ENCODE assay signal across 8 cellular contexts in the genomic region with DNA sequence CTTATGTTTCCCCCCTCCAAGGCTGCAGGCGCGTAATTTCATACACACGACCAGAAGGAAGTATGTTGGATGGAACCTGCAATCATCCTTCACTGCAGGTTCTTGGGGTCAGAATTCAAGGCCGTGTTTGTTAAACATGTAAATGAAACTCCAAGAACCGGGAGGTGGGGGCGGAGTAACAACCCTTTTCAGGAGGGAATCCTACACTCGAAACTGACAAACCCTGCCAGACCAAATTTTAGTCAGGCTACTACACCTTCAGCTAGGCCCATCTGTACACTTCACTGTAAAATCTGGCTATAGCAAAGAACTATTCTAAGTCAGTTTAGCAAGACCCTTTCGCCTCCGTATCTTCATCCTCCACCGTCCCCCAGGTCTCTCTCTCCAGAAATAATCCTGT. TPM values are rescaled to one million over a fixed set of nuclear protein-coding genes. Genes with fewer than 3 reads are reported as not detected.
DNase-seq lines count a peak whose midpoint lies in the region; ATAC-seq and TF ChIP-seq lines count a peak whose summit lies in the region.

No MANE protein-coding gene starts in this region.

- H3K4me1 ChIP-seq in H9 (ENCODE audit: insufficient read depth, low read length) (peaks cover 8% of the 10 kb centered on the region; the same call in 1 of the 2 replicates), gastroesophageal sphincter (peaks cover 5 to 19% (median 9%) of the 10 kb centered on the region in 3 donors), skeletal muscle tissue (ENCODE audit: control insufficient read depth in 3 of 3, insufficient read depth in 3 of 3, low read length in 3 of 3) (peaks cover 7 to 15% (median 13%) of the 10 kb centered on the region in 3 donors)

- no peaks in the 10 kb centered on the region for H3K79me1 ChIP-seq in H9 (ENCODE audit: insufficient read depth, low read depth, low read length, poor library complexity, severe bottlenecking)

- H4K20me1 ChIP-seq in H9 (ENCODE audit: control insufficient read depth, insufficient read depth, insufficient read length), result no peaks in the 10 kb centered on the region

- peak overlapping the region; percentile 97 to 98 for H3K4me3 Mint-ChIP-seq in H9

- no peak overlapping the region for H3K14ac ChIP-seq in H9 (ENCODE audit: insufficient read depth, low read length)

- H3K27ac ChIP-seq in H9 (ENCODE audit: insufficient read length, low read depth, low read length) (no peak overlapping the region), SK-N-MC (no peak overlapping the region), gastroesophageal sphincter (peak overlapping the region in 3 of 4 donors; percentile 83 to 87 (median 84)), skeletal muscle tissue (ENCODE audit: low read depth, low read length) (no peak overlapping the region)

- H3K9me3 ChIP-seq in H9 (ENCODE audit: control insufficient read depth, low read depth, low read length) (no peaks in the 10 kb centered on the region), SK-N-MC (ENCODE audit: low read depth, low read length) (no peaks in the 10 kb centered on the region), gastroesophageal sphincter (no peaks in the 10 kb centered on the region), skeletal muscle tissue (ENCODE audit: control insufficient read depth in 3 of 3, low read length in 3 of 3) (peaks cover 0 to 2% (median 0%) of the 10 kb centered on the region in 3 donors)

- no peak overlapping the region for H2AFZ ChIP-seq in H9 (ENCODE audit: low read length)

- no peaks in the 10 kb centered on the region; the same call in 1 of the 2 replicates for H3K27me3 Mint-ChIP-seq in H9 (ENCODE audit: low read depth)

- no peak overlapping the region for H2BK15ac ChIP-seq in H9 (ENCODE audit: low read depth, low read length)

- H4K91ac ChIP-seq in H9 (ENCODE audit: insufficient read length, low read depth, low read length), result no peak overlapping the region

- intact Hi-C loops in lower leg skin (cut with DNase I; ENCODE audit: low total_unique reads), result no loop called here

- H4K5ac ChIP-seq in H9 (ENCODE audit: insufficient read length, low read depth, low read length), result no peak overlapping the region

- H2BK12ac ChIP-seq in H9 (ENCODE audit: insufficient read length, low read depth, low read length), result no peak overlapping the region

- no peak for ATAC-seq in gastroesophageal sphincter

- H3T11ph ChIP-seq in H9 (ENCODE audit: low read length), result peak overlapping the region; percentile 3

- H3K18ac ChIP-seq in H9 (ENCODE audit: insufficient read length, low read depth, low read length), result no peak overlapping the region

- peaks cover 5% of the 10 kb centered on the region for H3K23me2 ChIP-seq in H9 (ENCODE audit: insufficient read length, low read depth, low read length, poor library complexity, severe bottlenecking)

- H2BK20ac ChIP-seq in H9 (ENCODE audit: low read depth, low read length, poor library complexity, severe bottlenecking), result no peak overlapping the region

- H3K4me1 Mint-ChIP-seq in H9, result peaks cover 27 to 29% of the 10 kb centered on the region in 2 experiments

- no peak overlapping the region for H2BK120ac ChIP-seq in H9 (ENCODE audit: low read depth, low read length, poor library complexity, severe bottlenecking)

- peak overlapping the region; percentile 11 for H3K9ac ChIP-seq in H9 (ENCODE audit: extremely low read depth, insufficient read length, low read length)
- H3K9ac ChIP-seq in SK-N-MC (ENCODE audit: insufficient read length), result no peak overlapping the region
- peak overlapping the region; percentile 78 to 86 (median 86) for H3K9ac ChIP-seq in skeletal muscle tissue (ENCODE audit: low read depth in 1 of 3, low read length in 3 of 3)

- no peak overlapping the region for H3K4ac ChIP-seq in H9 (ENCODE audit: low read depth, low read length)

- no peaks in the 10 kb centered on the region for H3K27me3 ChIP-seq in H9 (ENCODE audit: insufficient read depth, low read length)
- no peaks in the 10 kb centered on the region for H3K27me3 ChIP-seq in gastroesophageal sphincter
- no peaks in the 10 kb centered on the region for H3K27me3 ChIP-seq in skeletal muscle tissue (ENCODE audit: control insufficient read depth in 3 of 3, insufficient read depth in 3 of 3, low read length in 3 of 3)

- DNase-seq in H9 (no peak), SK-N-MC (ENCODE audit: low read depth, low spot score) (no peak), mesenteric fat pad (ENCODE audit: low spot score) (no peak), lower leg skin (ENCODE audit: low spot score in 2 of 2) (no peak), NCI-H345 treated with DMSO at 0.1 percent for 48 hours (lab: John Stamatoyannopoulos, UW; ENCODE audit: unreplicated experiment) (no peak)
- DNase-seq in stimulated activated naive CD4-positive, alpha-beta T cell treated with Interleukin-2 at 50 U/mL for 16 hours (lab: John Stamatoyannopoulos, UW), result no peak

- peak overlapping the region; percentile 64 for H3K4me2 ChIP-seq in H9 (ENCODE audit: insufficient read depth, insufficient read length, low read length)

- no peak for TF ChIP-seq CTCF in H9 (conservative IDR thresholded peaks at IDR 0.05)
- TF ChIP-seq CTCF in gastroesophageal sphincter (IDR thresholded peaks at IDR 0.05), result no peak
- TF ChIP-seq CTCF in lower leg skin (IDR thresholded peaks at IDR 0.05), result no peak

- H3K36me3 ChIP-seq in SK-N-MC (ENCODE audit: insufficient read depth, low read length), result no peaks in the 10 kb centered on the region
- H3K36me3 ChIP-seq in gastroesophageal sphincter, result peaks cover 0 to 11% of the 10 kb centered on the region in 2 donors
- peaks cover 0 to 3% (median 0%) of the 10 kb centered on the region in 3 donors for H3K36me3 ChIP-seq in skeletal muscle tissue (ENCODE audit: control insufficient read depth in 3 of 3, insufficient read depth in 3 of 3, low read length in 3 of 3)

- TF ChIP-seq POLR2A in gastroesophageal sphincter (IDR thresholded peaks at IDR 0.05) (no peak), lower leg skin (IDR thresholded peaks at IDR 0.05) (no peak)

- TF ChIP-seq EP300 in gastroesophageal sphincter (IDR thresholded peaks at IDR 0.05), result no peak

- no peak overlapping the region for H2AK5ac ChIP-seq in H9 (ENCODE audit: insufficient read length, low read length)

- no peak overlapping the region for H2BK5ac ChIP-seq in H9 (ENCODE audit: insufficient read length, low read length)

- H3K4me3 ChIP-seq in SK-N-MC, result peak overlapping the region; percentile 69
- H3K4me3 ChIP-seq in gastroesophageal sphincter, result peak overlapping the region; percentile 81 to 98
- H3K4me3 ChIP-seq in skeletal muscle tissue (ENCODE audit: low read length in 3 of 3), result peak overlapping the region; percentile 93 to 97 (median 97)
- H3K4me3 ChIP-seq in lower leg skin (ENCODE audit: low read depth, poor library complexity, severe bottlenecking), result no peak overlapping the region

- H3K79me2 ChIP-seq in H9 (ENCODE audit: insufficient read depth, low read length), result peaks cover 1% of the 10 kb centered on the region; the same call in 1 of the 2 replicates

- no peaks in the 10 kb centered on the region; a peak in 2 of 5 replicates for H3K9me3 Mint-ChIP-seq in H9

- WGBS in H9 (ENCODE audit: extremely low coverage, insufficient read length, low lambda C conversion rate), result no CpG with 5 or more reads among the region's 10 CpGs
- WGBS in gastroesophageal sphincter (ENCODE audit: low coverage in 1 of 2), 2 donors, result 32 to 41% methylated on average over 9 of the region's 10 CpGs
- 40 to 48% methylated on average over 10 of the region's 10 CpGs for WGBS in lower leg skin, 2 donors

- peaks cover 10 to 21% (median 15%) of the 10 kb centered on the region in 3 experiments for H3K36me3 Mint-ChIP-seq in H9 (ENCODE audit: insufficient read depth in 1 of 3, low read depth in 3 of 3)

- H3K27ac Mint-ChIP-seq in H9, result peak overlapping the region; percentile 9 to 55 (median 43); a peak in 3 of 7 replicates

- H4K8ac ChIP-seq in H9 (replicated peaks; ENCODE audit: insufficient read length, low read depth, low read length), result no peak overlapping the region

- H3K56ac ChIP-seq in H9 (ENCODE audit: insufficient read length, low read depth, low read length), result no peak overlapping the region

- no peak overlapping the region for H3K23ac ChIP-seq in H9 (ENCODE audit: insufficient read length, low read depth, low read length)

RNA-seq across cellular contexts. Expression of gene ZNF607, which starts 1.2 kb away (rescaled TPM):
- total RNA-seq in H9 (2021) (24.3 and 27.5 TPM in 2 replicates), gastroesophageal sphincter (10 to 100 TPM in 1 of 4 donors, 1 to 10 TPM in 3; 3.9 to 14.9 (median 5.9) TPM), skeletal muscle tissue (9.4 TPM), mesenteric fat pad (2.8 TPM), lower leg skin (1 to 10 TPM; 1.9 to 6.9 (median 6.7) TPM)

Comparison
In these comparisons a context has a peak if more than half of its experiments do, and no peak if none do; other contexts are left out.
1. H3K27ac ChIP-seq: peak in gastroesophageal sphincter (3 of 4); none in H9 (single experiment), SK-N-MC (single experiment) and skeletal muscle tissue (single experiment).